ENCODE assay signal across 9 cellular contexts in genomic region chr6:2733324-2733723, GRCh38. TPM values are rescaled to one million over a fixed set of nuclear protein-coding genes. Genes with fewer than 3 reads are reported as not detected.
DNase-seq lines count a peak whose midpoint lies in the region; ATAC-seq, FAIRE-seq and TF ChIP-seq lines count a peak whose summit lies in the region.
"Had no signal": no experiment of that assay in that cellular context is flagged by ENCODE, and none has a peak within 500 bp of the region (broad histone marks: within the 10 kb centered on the region; RNA-seq: fewer than 3 reads in every experiment).

No MANE protein-coding gene starts in this region.

- intact Hi-C loops in sciatic nerve (cut with DNase I), result no loop called here

- no peaks in the 10 kb centered on the region for H3K27me3 ChIP-seq in brain microvascular endothelial cell (replicated peaks)

- H3K36me3 ChIP-seq in brain microvascular endothelial cell (replicated peaks), result no peaks in the 10 kb centered on the region

- in situ Hi-C loops in brain microvascular endothelial cell (cut with HindIII; ENCODE audit: low pct_ligation_motif_present, low sequenced_read_pairs), result no loop called here

- H3K27ac ChIP-seq in brain microvascular endothelial cell, result no peak overlapping the region

- no peak overlapping the region for H3K4me3 ChIP-seq in brain microvascular endothelial cell (ENCODE audit: low read depth, low read length)

- ATAC-seq in GM21717 (IDR thresholded peaks at IDR 0.05; ENCODE audit: unreplicated experiment), result peak; percentile 86
- peak; percentile 83 for ATAC-seq in sciatic nerve
- ATAC-seq: HCT116 had no signal

- no peak for TF ChIP-seq CTCF in brain microvascular endothelial cell (IDR thresholded peaks at IDR 0.05; ENCODE audit: low read depth, low read length, missing control alignments)

- FAIRE-seq in GM12891 (lab: Jason Lieb, UNC), result peak; percentile 62

- no peak for TF ChIP-seq POLR2A in GM12891 (IDR thresholded peaks at IDR 0.05; ENCODE audit: low read depth, low read length)

- DNase-seq in GM12891 (ENCODE audit: insufficient read length, low spot score), result no peak
- peak; percentile 24 for DNase-seq in M059J (ENCODE audit: low read depth)
- peak; percentile 60 for DNase-seq in brain microvascular endothelial cell
- peak; percentile 69 for DNase-seq in sciatic nerve (ENCODE audit: low spot score)
- DNase-seq in COLO829 (ENCODE audit: low spot score), result no peak
- DNase-seq in DMS79 (lab: John Stamatoyannopoulos, UW), result no peak
- DNase-seq in HCEC 1CT, result no peak

TF ChIP-seq in GM12891, 5 proteins besides CTCF, POLR2A, EP300 and RAD21:
- TF ChIP-seq POLR2AphosphoS5 (IDR thresholded peaks at IDR 0.05; ENCODE audit: low read depth, low read length), result no peak
- peak; percentile 74 for TF ChIP-seq SPI1 (IDR thresholded peaks at IDR 0.05; ENCODE audit: low read depth, low read length)

RNA-seq across cellular contexts. Expression of gene MYLK4, which starts 17.4 kb away (rescaled TPM):
- polyA plus RNA-seq in GM12891 (2012; ENCODE audit: low read depth, missing spikeins), result 0.04 TPM
- total RNA-seq in M059J (2014; rRNA removed; shearing (Covaris generic)), result 0.76 and 1.2 TPM in 2 replicates
- 0.98 TPM for total RNA-seq in sciatic nerve

RNA-seq across cellular contexts. Expression of gene WRNIP1, which starts 31.9 kb away (rescaled TPM):
- polyA plus RNA-seq in GM12891 (2012; ENCODE audit: low read depth, missing spikeins), result 16.3 TPM
- 52.1 and 103 TPM in 2 replicates for total RNA-seq in M059J (2014; rRNA removed; shearing (Covaris generic))
- total RNA-seq in sciatic nerve, result 30.8 TPM

Comparison
In these comparisons a context has a peak if more than half of its experiments do, and no peak if none do; other contexts are left out.
1. DNase-seq: peak in M059J (single experiment), brain microvascular endothelial cell (single experiment) and sciatic nerve (single experiment); none in GM12891 (single experiment), COLO829 (single experiment), DMS79 (single experiment) and HCEC 1CT (single experiment).